In genomic region chr17:45894022-45894784, GRCh38 we compare ENCODE assay signal across 9 cellular contexts. TPM values are rescaled to one million over a fixed set of nuclear protein-coding genes. Genes with fewer than 3 reads are reported as not detected.
A peak's percentile ranks its signal among the peaks of the same experiment; 100 is the strongest.
DNase-seq lines count a peak whose midpoint lies in the region; ATAC-seq, FAIRE-seq and TF ChIP-seq lines count a peak whose summit lies in the region.
"Had no signal": no experiment of that assay in that cellular context is flagged by ENCODE, and none has a peak within 500 bp of the region (broad histone marks: within the 10 kb centered on the region; RNA-seq: fewer than 3 reads in every experiment).

TSS of gene MAPT (plus strand) at chr17:45894554. CDS start at chr17:45962338, 67,784 bp downstream.

- no peak within 1 kb of the TSS for H3K27ac Mint-ChIP-seq in activated naive CD4-positive, alpha-beta T cell treated with anti-CD3 and anti-CD28 coated beads for 36 hours
- peak within 1 kb of the TSS; percentile 69 for H3K27ac Mint-ChIP-seq in neural progenitor cell
- H3K27ac Mint-ChIP-seq in stimulated activated naive CD8-positive, alpha-beta T cell treated with anti-CD3 and anti-CD28 coated beads, Interleukin-15, amount 100 ng/mL, for 72 hours = peak within 1 kb of the TSS in 1 of 2 donors; percentile 25

- no peaks in the 10 kb centered on the region for H3K36me3 Mint-ChIP-seq in activated naive CD4-positive, alpha-beta T cell treated with anti-CD3 and anti-CD28 coated beads for 36 hours (ENCODE audit: low read depth)
- no peaks in the 10 kb centered on the region for H3K36me3 Mint-ChIP-seq in neural progenitor cell

- H3K9ac ChIP-seq in neural progenitor cell = no peak within 1 kb of the TSS

- CTCF ChIA-PET in activated naive CD4-positive, alpha-beta T cell treated with anti-CD3 and anti-CD28 coated beads for 36 hours (lab: Charles Lee) = interaction anchor here (0.8 to 1.4 kb wide), 6 partner anchors 11 to 1267 kb away, joined by 3 to 6 read pairs (median 4); no protein-coding TSS in a partner anchor

- DNase-seq in CD1c-positive myeloid dendritic cell (ENCODE audit: extremely low spot score) = peak; percentile 94
- DNase-seq in MG63 = peak; percentile 94
- DNase-seq in SJSA1 (ENCODE audit: low read depth in 1 of 2, low spot score in 2 of 2) = peak; percentile 91 to 95
- DNase-seq in activated naive CD4-positive, alpha-beta T cell treated with anti-CD3 and anti-CD28 coated beads for 36 hours = peak; percentile 80
- peak; percentile 99 for DNase-seq in frontal cortex (ENCODE audit: low spot score in 2 of 2)
- DNase-seq in neural progenitor cell (ENCODE audit: low spot score) = peak; percentile 96
- DNase-seq in stimulated activated naive CD8-positive, alpha-beta T cell treated with anti-CD3 and anti-CD28 coated beads, Interleukin-15, amount 100 ng/mL, for 72 hours = peak; percentile 87

- peaks cover 24% of the 10 kb centered on the region for H3K27me3 Mint-ChIP-seq in activated naive CD4-positive, alpha-beta T cell treated with anti-CD3 and anti-CD28 coated beads for 36 hours (ENCODE audit: low read depth)
- peaks cover 45% of the 10 kb centered on the region for H3K27me3 Mint-ChIP-seq in neural progenitor cell (ENCODE audit: insufficient read depth, low read depth)
- H3K27me3 Mint-ChIP-seq in stimulated activated naive CD8-positive, alpha-beta T cell treated with anti-CD3 and anti-CD28 coated beads, Interleukin-15, amount 100 ng/mL, for 72 hours = peaks cover 62% of the 10 kb centered on the region

- H3K4me2 ChIP-seq in neural progenitor cell = peak within 1 kb of the TSS; percentile 99

- no peak within 1 kb of the TSS for H3K27ac ChIP-seq in SJSA1
- H3K27ac ChIP-seq in neural progenitor cell = no peak within 1 kb of the TSS

- H3K4me3 Mint-ChIP-seq in activated naive CD4-positive, alpha-beta T cell treated with anti-CD3 and anti-CD28 coated beads for 36 hours = peak within 1 kb of the TSS; percentile 79
- peak within 1 kb of the TSS; percentile 91 for H3K4me3 Mint-ChIP-seq in neural progenitor cell
- peak within 1 kb of the TSS; percentile 86 to 89 for H3K4me3 Mint-ChIP-seq in stimulated activated naive CD8-positive, alpha-beta T cell treated with anti-CD3 and anti-CD28 coated beads, Interleukin-15, amount 100 ng/mL, for 72 hours

- H3K79me2 ChIP-seq in neural progenitor cell (ENCODE audit: low read depth) = no peaks in the 10 kb centered on the region

- H3K36me3 ChIP-seq in MG63 (no peaks in the 10 kb centered on the region), SJSA1 (no peaks in the 10 kb centered on the region), neural progenitor cell (no peaks in the 10 kb centered on the region)

- intact Hi-C loops in activated naive CD4-positive, alpha-beta T cell treated with anti-CD3 and anti-CD28 coated beads for 36 hours (cut with micrococcal nuclease) = loop anchor here (2.0 kb wide), 1 partner anchor 55 kb away; no protein-coding TSS in a partner anchor

- TF ChIP-seq CTCF in neural progenitor cell (IDR thresholded peaks at IDR 0.05) = peak; percentile 85

- H3F3A ChIP-seq in neural progenitor cell (ENCODE audit: low read depth) = no peaks in the 10 kb centered on the region

- H3K4me3 ChIP-seq in MG63 (peak within 1 kb of the TSS; percentile 58), SJSA1 (peak within 1 kb of the TSS; percentile 40), neural progenitor cell (peak within 1 kb of the TSS; percentile 66)

- H3K9me3 ChIP-seq in MG63 (no peaks in the 10 kb centered on the region), SJSA1 (replicated peaks) (0 out of 2 replicates have a peak, but pooled peaks cover 7% of the 10 kb centered on the region), neural progenitor cell (ENCODE audit: low read depth) (no peaks in the 10 kb centered on the region)

- H2AFZ ChIP-seq in neural progenitor cell (replicated peaks) = peak within 1 kb of the TSS; percentile 96

- no peak for FAIRE-seq in frontal cortex (lab: Jason Lieb, UNC)
- FAIRE-seq: TTC549 had no signal

- H3K4me1 ChIP-seq in SJSA1 (replicated peaks) = peaks cover 19% of the 10 kb centered on the region
- peaks cover 14% of the 10 kb centered on the region for H3K4me1 ChIP-seq in neural progenitor cell

- peak; percentile 65 for ATAC-seq in GM21529 (IDR thresholded peaks at IDR 0.05; ENCODE audit: unreplicated experiment)
- ATAC-seq in stimulated activated naive CD8-positive, alpha-beta T cell treated with anti-CD3 and anti-CD28 coated beads, Interleukin-15, amount 100 ng/mL, for 72 hours = peak; percentile 90

- peaks cover 50% of the 10 kb centered on the region for H3K27me3 ChIP-seq in MG63
- H3K27me3 ChIP-seq in SJSA1 (replicated peaks) = peaks cover 91% of the 10 kb centered on the region
- peaks cover 94% of the 10 kb centered on the region for H3K27me3 ChIP-seq in neural progenitor cell

- no peaks in the 10 kb centered on the region for H3K9me3 Mint-ChIP-seq in activated naive CD4-positive, alpha-beta T cell treated with anti-CD3 and anti-CD28 coated beads for 36 hours
- H3K9me3 Mint-ChIP-seq in neural progenitor cell = no peaks in the 10 kb centered on the region
- H3K9me3 Mint-ChIP-seq in stimulated activated naive CD8-positive, alpha-beta T cell treated with anti-CD3 and anti-CD28 coated beads, Interleukin-15, amount 100 ng/mL, for 72 hours = no peaks in the 10 kb centered on the region

- peaks cover 22% of the 10 kb centered on the region for H3K4me1 Mint-ChIP-seq in activated naive CD4-positive, alpha-beta T cell treated with anti-CD3 and anti-CD28 coated beads for 36 hours (ENCODE audit: low read depth)
- H3K4me1 Mint-ChIP-seq in neural progenitor cell = peaks cover 18% of the 10 kb centered on the region
- peaks cover 34% of the 10 kb centered on the region for H3K4me1 Mint-ChIP-seq in stimulated activated naive CD8-positive, alpha-beta T cell treated with anti-CD3 and anti-CD28 coated beads, Interleukin-15, amount 100 ng/mL, for 72 hours

- peaks cover 35% of the 10 kb centered on the region for H4K20me1 ChIP-seq in neural progenitor cell (ENCODE audit: low read depth)

RNA-seq across cellular contexts. Expression of gene MAPT, which starts in this region (rescaled TPM):
- 0.43 TPM in 1 of 2 replicates, not detected in the other for total RNA-seq in MG63 (2014; rRNA removed; shearing (Covaris generic); ENCODE audit: low replicate concordance)
- 0.03 TPM in 1 of 2 replicates, not detected in the other for total RNA-seq in SJSA1 (2014; rRNA removed; shearing (Covaris generic))
- under 1 TPM; 0.57 to 0.86 TPM for total RNA-seq in activated naive CD4-positive, alpha-beta T cell treated with anti-CD3 and anti-CD28 coated beads for 36 hours
- total RNA-seq in frontal cortex (76.6 TPM), neural progenitor cell (ENCODE audit: low replicate concordance) (1.4 and 2.4 TPM in 2 replicates)

Comparison
In these comparisons a context has a peak if more than half of its experiments do, and no peak if none do; other contexts are left out.
1. RNA of gene MAPT (total RNA-seq): 76.6 TPM in frontal cortex (single experiment); 1.4 to 2.4 TPM in neural progenitor cell, 0.57 to 0.86 TPM in activated naive CD4-positive, alpha-beta T cell treated with anti-CD3 and anti-CD28 coated beads for 36 hours, 0.43 TPM in MG63 and 0.03 TPM in SJSA1; every median in the first group is over 10 times any median in the second.
2. Peak in DNase-seq and H3K4me3 ChIP-seq in MG63; RNA of the gene not detected or under 1 TPM.
3. Peak in DNase-seq and H3K4me3 ChIP-seq in SJSA1; RNA of the gene not detected or under 1 TPM.
4. Peak in DNase-seq in activated naive CD4-positive, alpha-beta T cell treated with anti-CD3 and anti-CD28 coated beads for 36 hours; RNA of the gene not detected or under 1 TPM.
5. Peak in every context shown above with its lines, with median percentiles within 50 percentile points of each other: DNase-seq, H3K4me3 ChIP-seq and H3K4me3 Mint-ChIP-seq.